In genomic region chr9:274101-274500, GRCh38 we compare ENCODE assay signal across 1 cellular context.
TF ChIP-seq lines count a peak whose summit lies in the region.

No MANE protein-coding gene starts in this region.

TF ChIP-seq in K562, 482 proteins besides CTCF, POLR2A, EP300 and RAD21 (continued from another document):
- TF ChIP-seq ELK3 (CRISPR knock-in tag; IDR thresholded peaks at IDR 0.05), result no peak
- 0 out of 2 replicates have a peak, but pooled peaks have one; percentile 14 for TF ChIP-seq ZNF175 (CRISPR knock-in tag; IDR thresholded peaks at IDR 0.05; ENCODE audit: low read depth)
- TF ChIP-seq RBFOX2 (IDR thresholded peaks at IDR 0.05; ENCODE audit: low read depth, low read length), result peak; percentile 56
- TF ChIP-seq ZFX (CRISPR knock-in tag; IDR thresholded peaks at IDR 0.05), result no peak
- TF ChIP-seq BRD9 (IDR thresholded peaks at IDR 0.05; ENCODE audit: low read depth, partially characterized antibody), result peak; percentile 58
- no peak for TF ChIP-seq ELF4 (CRISPR knock-in tag; IDR thresholded peaks at IDR 0.05)
- no peak for TF ChIP-seq PCBP2 (IDR thresholded peaks at IDR 0.05; ENCODE audit: low read depth, low read length, poor library complexity, severe bottlenecking)
- TF ChIP-seq HLTF (IDR thresholded peaks at IDR 0.05), result no peak
